Comparison of ENCODE assay signal across 1 cellular context in the genomic region with DNA sequence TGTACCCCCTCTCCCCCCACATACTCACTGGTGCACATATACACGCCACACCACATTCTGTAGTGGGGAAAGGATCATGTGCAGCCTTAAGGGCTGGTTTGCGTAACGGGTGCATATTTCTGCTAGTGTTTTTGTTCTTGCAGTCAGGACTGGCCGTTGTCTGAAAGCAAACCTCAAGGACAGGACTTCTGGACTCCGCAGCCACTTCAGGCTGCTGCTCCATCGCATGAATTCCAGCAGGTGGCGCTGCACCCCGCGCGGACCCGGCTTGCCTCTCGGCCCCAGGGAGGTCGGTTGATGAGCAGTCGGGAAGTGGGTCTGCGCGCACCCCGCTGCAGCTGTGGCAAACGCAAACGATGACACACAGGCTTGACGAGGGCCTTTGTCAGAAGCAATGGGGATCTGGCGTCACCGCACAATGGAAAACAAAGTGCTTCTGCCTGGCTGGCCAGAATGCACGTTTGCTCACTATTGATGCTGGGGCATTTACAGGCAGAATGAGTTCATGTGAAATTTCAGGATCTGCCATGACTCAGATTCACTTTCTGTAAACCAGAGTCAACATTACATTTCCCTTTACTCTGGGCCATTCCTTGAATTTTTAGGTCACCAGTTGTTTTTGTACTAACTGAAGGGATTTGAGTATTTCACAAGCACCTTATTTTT.
TF ChIP-seq lines count a peak whose summit lies in the region.

No MANE protein-coding gene starts in this region.

TF ChIP-seq in H1, 55 proteins besides CTCF, POLR2A, EP300 and RAD21 (continued from another document):
- TF ChIP-seq, protein P1, sequence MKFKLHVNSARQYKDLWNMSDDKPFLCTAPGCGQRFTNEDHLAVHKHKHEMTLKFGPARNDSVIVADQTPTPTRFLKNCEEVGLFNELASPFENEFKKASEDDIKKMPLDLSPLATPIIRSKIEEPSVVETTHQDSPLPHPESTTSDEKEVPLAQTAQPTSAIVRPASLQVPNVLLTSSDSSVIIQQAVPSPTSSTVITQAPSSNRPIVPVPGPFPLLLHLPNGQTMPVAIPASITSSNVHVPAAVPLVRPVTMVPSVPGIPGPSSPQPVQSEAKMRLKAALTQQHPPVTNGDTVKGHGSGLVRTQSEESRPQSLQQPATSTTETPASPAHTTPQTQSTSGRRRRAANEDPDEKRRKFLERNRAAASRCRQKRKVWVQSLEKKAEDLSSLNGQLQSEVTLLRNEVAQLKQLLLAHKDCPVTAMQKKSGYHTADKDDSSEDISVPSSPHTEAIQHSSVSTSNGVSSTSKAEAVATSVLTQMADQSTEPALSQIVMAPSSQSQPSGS (IDR thresholded peaks at IDR 0.05; ENCODE audit: low read length), result peak; percentile 55; the same call in 1 of the 2 replicates
- 0 out of 2 replicates have a peak, but pooled peaks have one; percentile 15 for TF ChIP-seq SP1 (IDR thresholded peaks at IDR 0.05; ENCODE audit: low read depth, low read length)
- no peak for TF ChIP-seq TAF7 (optimal IDR thresholded peaks at IDR 0.05; ENCODE audit: borderline replicate concordance, low read depth, low read length)
- no peak for TF ChIP-seq FOSL1 (IDR thresholded peaks at IDR 0.05; ENCODE audit: insufficient read depth, low read depth, low read length)
- no peak for TF ChIP-seq RFX5 (IDR thresholded peaks at IDR 0.05; ENCODE audit: borderline replicate concordance, low read depth, low read length)
- TF ChIP-seq YY1 (IDR thresholded peaks at IDR 0.05; ENCODE audit: low read depth, low read length), result 0 out of 2 replicates have a peak, but pooled peaks have one; percentile 47
- peak; percentile 87 for TF ChIP-seq TEAD4 (IDR thresholded peaks at IDR 0.05; ENCODE audit: low read depth, low read length)
- TF ChIP-seq SIN3A (conservative IDR thresholded peaks at IDR 0.05 in 1 of 2, IDR thresholded peaks at IDR 0.05 in 1 of 2; ENCODE audit: low read depth in 1 of 2, low read length in 2 of 2), result peak in 1 of 2 experiments; percentile 28; a peak in 1 of 4 replicates
- TF ChIP-seq CREB1 (IDR thresholded peaks at IDR 0.05), result peak; percentile 91
- peak; percentile 80 for TF ChIP-seq JUND (IDR thresholded peaks at IDR 0.05; ENCODE audit: low read length)
- TF ChIP-seq SRF (IDR thresholded peaks at IDR 0.05; ENCODE audit: low read depth, low read length), result no peak
- peak; percentile 63 for TF ChIP-seq NANOG (IDR thresholded peaks at IDR 0.05; ENCODE audit: insufficient read depth, low read depth, low read length, poor library complexity, severe bottlenecking)
- 0 out of 2 replicates have a peak, but pooled peaks have one; percentile 17 for TF ChIP-seq TCF12 (IDR thresholded peaks at IDR 0.05; ENCODE audit: low read depth, low read length)
- TF ChIP-seq, protein P2, sequence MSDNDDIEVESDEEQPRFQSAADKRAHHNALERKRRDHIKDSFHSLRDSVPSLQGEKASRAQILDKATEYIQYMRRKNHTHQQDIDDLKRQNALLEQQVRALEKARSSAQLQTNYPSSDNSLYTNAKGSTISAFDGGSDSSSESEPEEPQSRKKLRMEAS (IDR thresholded peaks at IDR 0.05), result peak; percentile 39; the same call in 1 of the 2 replicates
- no peak for TF ChIP-seq NRF1 (IDR thresholded peaks at IDR 0.05; ENCODE audit: low read depth, low read length)
- TF ChIP-seq ASH2L (IDR thresholded peaks at IDR 0.05; ENCODE audit: low read length), result peak; percentile 63
